Comparison of ENCODE assay signal across 13 cellular contexts in genomic region chr16:68401871-68402747, GRCh38. TPM values are rescaled to one million over a fixed set of nuclear protein-coding genes. Genes with fewer than 3 reads are reported as not detected.
DNase-seq lines count a peak whose midpoint lies in the region; TF ChIP-seq lines count a peak whose summit lies in the region.
"Had no signal": no experiment of that assay in that cellular context is flagged by ENCODE, and none has a peak within 500 bp of the region (broad histone marks: within the 10 kb centered on the region; RNA-seq: fewer than 3 reads in every experiment).

No MANE protein-coding gene starts in this region.

- peaks cover 8% of the 10 kb centered on the region for H3F3A ChIP-seq in smooth muscle cell (ENCODE audit: low read depth)

- no peaks in the 10 kb centered on the region for H4K20me1 ChIP-seq in smooth muscle cell (ENCODE audit: low read depth)

- POLR2A ChIA-PET in activated CD4-positive, alpha-beta memory T cell treated with anti-CD3 and anti-CD28 coated beads for 36 hours (lab: Charles Lee): no interaction called here
- POLR2A ChIA-PET in activated CD4-positive, alpha-beta memory T cell treated with anti-CD3 and anti-CD28 coated beads, Interleukin-2, amount 10 ng/mL, durations not matched to agents 7 days and 5 days (lab: Charles Lee): interaction anchor here (1.9 kb wide), 1 partner anchor 15 kb away, joined by 4 read pairs; no protein-coding TSS in a partner anchor

- H3K27me3 ChIP-seq in smooth muscle cell (ENCODE audit: low read depth) (no peaks in the 10 kb centered on the region), tibial nerve (peaks cover 0 to 3% of the 10 kb centered on the region in 2 donors)

- peak; percentile 33 for DNase-seq in activated CD4-positive, alpha-beta memory T cell treated with anti-CD3 and anti-CD28 coated beads for 36 hours
- DNase-seq in activated CD4-positive, alpha-beta memory T cell treated with anti-CD3 and anti-CD28 coated beads, Interleukin-2, amount 10 ng/mL, durations not matched to agents 7 days and 5 days: no peak
- DNase-seq in NB4 (ENCODE audit: low read depth) (peak; percentile 86), chondrocyte (ENCODE audit: low spot score) (peak; percentile 27), smooth muscle cell (lab: John Stamatoyannopoulos, UW; ENCODE audit: unreplicated experiment) (no peak), epidermal melanocyte (ENCODE audit: insufficient read length, low spot score) (no peak), cerebellum (ENCODE audit: low spot score) (no peak), tibial nerve (ENCODE audit: low spot score in 2 of 2) (no peak)
- DNase-seq: cerebellar nuclear complex, head of caudate nucleus had no signal

- no peak for TF ChIP-seq CTCF in NB4 (IDR thresholded peaks at IDR 0.05; ENCODE audit: low read depth, low read length)
- no peak for TF ChIP-seq CTCF in chondrocyte (IDR thresholded peaks at IDR 0.05)
- TF ChIP-seq CTCF in smooth muscle cell (IDR thresholded peaks at IDR 0.05; ENCODE audit: borderline replicate concordance, insufficient read depth, poor library complexity, severe bottlenecking): no peak
- TF ChIP-seq CTCF in tibial nerve (IDR thresholded peaks at IDR 0.05): no peak

- H3K4me1 Mint-ChIP-seq in activated CD4-positive, alpha-beta memory T cell treated with anti-CD3 and anti-CD28 coated beads for 36 hours (ENCODE audit: low read depth): peaks cover 15% of the 10 kb centered on the region
- peaks cover 12% of the 10 kb centered on the region for H3K4me1 Mint-ChIP-seq in activated CD4-positive, alpha-beta memory T cell treated with anti-CD3 and anti-CD28 coated beads, Interleukin-2, amount 10 ng/mL, durations not matched to agents 7 days and 5 days
- H3K4me1 Mint-ChIP-seq in chondrocyte (ENCODE audit: low read depth): peaks cover 21% of the 10 kb centered on the region
- H3K4me1 Mint-ChIP-seq: memory B cell had no signal

- peak overlapping the region; percentile 65 for H3K4me2 ChIP-seq in smooth muscle cell

- H3K4me1 ChIP-seq in smooth muscle cell (ENCODE audit: low read depth) (peaks cover 19% of the 10 kb centered on the region), tibial nerve (peaks cover 0 to 6% (median 0%) of the 10 kb centered on the region in 4 donors)

- TF ChIP-seq POLR2A in NB4 (IDR thresholded peaks at IDR 0.05; ENCODE audit: extremely low read depth, insufficient read length) (no peak), tibial nerve (IDR thresholded peaks at IDR 0.05) (no peak)

- intact Hi-C loops in activated CD4-positive, alpha-beta memory T cell treated with anti-CD3 and anti-CD28 coated beads for 36 hours (cut with micrococcal nuclease): loop anchor here (2.0 to 5.0 kb wide), 2 partner anchors 15 to 45 kb away; partner anchors contain the start of gene SMPD3

- 42% methylated on average over 13 of the region's 13 CpGs for WGBS in smooth muscle cell (ENCODE audit: low lambda C conversion rate)
- WGBS in tibial nerve, 2 donors: 54 to 64% methylated on average over 13 of the region's 13 CpGs

- H3K27ac Mint-ChIP-seq in activated CD4-positive, alpha-beta memory T cell treated with anti-CD3 and anti-CD28 coated beads for 36 hours: no peak overlapping the region
- H3K27ac Mint-ChIP-seq in activated CD4-positive, alpha-beta memory T cell treated with anti-CD3 and anti-CD28 coated beads, Interleukin-2, amount 10 ng/mL, durations not matched to agents 7 days and 5 days: no peak overlapping the region
- peak overlapping the region; percentile 34 for H3K27ac Mint-ChIP-seq in chondrocyte (ENCODE audit: unreplicated experiment)
- H3K27ac Mint-ChIP-seq: memory B cell; T-helper 1 cell treated with Interleukin-12 subunit alpha and Interleukin-12 subunit beta and Interleukin-4 antibody, amounts not matched to agents 30 μg/mL and 1 μg/mL, for 36 hours had no signal

- no peaks in the 10 kb centered on the region for H3K9me3 Mint-ChIP-seq in activated CD4-positive, alpha-beta memory T cell treated with anti-CD3 and anti-CD28 coated beads for 36 hours
- no peaks in the 10 kb centered on the region for H3K9me3 Mint-ChIP-seq in activated CD4-positive, alpha-beta memory T cell treated with anti-CD3 and anti-CD28 coated beads, Interleukin-2, amount 10 ng/mL, durations not matched to agents 7 days and 5 days
- no peaks in the 10 kb centered on the region for H3K9me3 Mint-ChIP-seq in chondrocyte (ENCODE audit: low read depth)
- H3K9me3 Mint-ChIP-seq: memory B cell; T-helper 1 cell treated with Interleukin-12 subunit alpha and Interleukin-12 subunit beta and Interleukin-4 antibody, amounts not matched to agents 30 μg/mL and 1 μg/mL, for 36 hours had no signal

- H3K36me3 ChIP-seq in smooth muscle cell (ENCODE audit: low read depth) (no peaks in the 10 kb centered on the region), tibial nerve (no peaks in the 10 kb centered on the region)

- H3K27ac ChIP-seq in smooth muscle cell (ENCODE audit: low read depth) (peak overlapping the region; percentile 84), tibial nerve (no peak overlapping the region)

- H3K27me3 Mint-ChIP-seq in activated CD4-positive, alpha-beta memory T cell treated with anti-CD3 and anti-CD28 coated beads for 36 hours: no peaks in the 10 kb centered on the region
- peaks cover 15% of the 10 kb centered on the region for H3K27me3 Mint-ChIP-seq in activated CD4-positive, alpha-beta memory T cell treated with anti-CD3 and anti-CD28 coated beads, Interleukin-2, amount 10 ng/mL, durations not matched to agents 7 days and 5 days
- H3K27me3 Mint-ChIP-seq in chondrocyte (ENCODE audit: low read depth): no peaks in the 10 kb centered on the region
- H3K27me3 Mint-ChIP-seq: memory B cell had no signal

- TF ChIP-seq EP300 in tibial nerve (IDR thresholded peaks at IDR 0.05): no peak

- H3K36me3 Mint-ChIP-seq in activated CD4-positive, alpha-beta memory T cell treated with anti-CD3 and anti-CD28 coated beads for 36 hours: no peaks in the 10 kb centered on the region
- no peaks in the 10 kb centered on the region for H3K36me3 Mint-ChIP-seq in activated CD4-positive, alpha-beta memory T cell treated with anti-CD3 and anti-CD28 coated beads, Interleukin-2, amount 10 ng/mL, durations not matched to agents 7 days and 5 days (ENCODE audit: low read depth)
- no peaks in the 10 kb centered on the region for H3K36me3 Mint-ChIP-seq in chondrocyte (ENCODE audit: low read depth)
- H3K36me3 Mint-ChIP-seq: memory B cell had no signal

- H3K4me3 ChIP-seq in NB4 (ENCODE audit: low read depth, low read length) (no peak overlapping the region), smooth muscle cell (no peak overlapping the region), tibial nerve (no peak overlapping the region)

- no peak overlapping the region for H3K4me3 Mint-ChIP-seq in activated CD4-positive, alpha-beta memory T cell treated with anti-CD3 and anti-CD28 coated beads for 36 hours
- no peak overlapping the region for H3K4me3 Mint-ChIP-seq in activated CD4-positive, alpha-beta memory T cell treated with anti-CD3 and anti-CD28 coated beads, Interleukin-2, amount 10 ng/mL, durations not matched to agents 7 days and 5 days
- H3K4me3 Mint-ChIP-seq in chondrocyte (ENCODE audit: unreplicated experiment): no peak overlapping the region
- H3K4me3 Mint-ChIP-seq: memory B cell; T-helper 1 cell treated with Interleukin-12 subunit alpha and Interleukin-12 subunit beta and Interleukin-4 antibody, amounts not matched to agents 30 μg/mL and 1 μg/mL, for 36 hours had no signal

- H3K79me2 ChIP-seq in smooth muscle cell (ENCODE audit: low read depth): no peaks in the 10 kb centered on the region

- peak overlapping the region; percentile 49 for H3K9ac ChIP-seq in smooth muscle cell (ENCODE audit: low read depth)

- CTCF ChIA-PET in activated CD4-positive, alpha-beta memory T cell treated with anti-CD3 and anti-CD28 coated beads for 36 hours (lab: Charles Lee): interaction anchor here (0.9 kb wide), 1 partner anchor 119 kb away, joined by 4 read pairs; no protein-coding TSS in a partner anchor
- CTCF ChIA-PET in activated CD4-positive, alpha-beta memory T cell treated with anti-CD3 and anti-CD28 coated beads, Interleukin-2, amount 10 ng/mL, durations not matched to agents 7 days and 5 days (lab: Charles Lee): interaction anchor here (0.8 to 1.3 kb wide), 2 partner anchors 14 to 108 kb away, joined by 3 read pairs; no protein-coding TSS in a partner anchor

- no peak overlapping the region for H2AFZ ChIP-seq in smooth muscle cell (ENCODE audit: low read depth)

- H3K9me3 ChIP-seq in smooth muscle cell (replicated peaks; ENCODE audit: low read depth): no peaks in the 10 kb centered on the region
- H3K9me3 ChIP-seq in tibial nerve: no peaks in the 10 kb centered on the region

RNA-seq across cellular contexts. Expression of gene SMPD3, which starts 46.2 kb away (rescaled TPM):
- total RNA-seq in activated CD4-positive, alpha-beta memory T cell treated with anti-CD3 and anti-CD28 coated beads for 36 hours: under 1 TPM; 0.07 to 0.12 TPM
- under 1 TPM; 0.38 to 0.53 TPM for total RNA-seq in activated CD4-positive, alpha-beta memory T cell treated with anti-CD3 and anti-CD28 coated beads, Interleukin-2, amount 10 ng/mL, durations not matched to agents 7 days and 5 days
- total RNA-seq in chondrocyte (0.07 TPM in 1 of 3 replicates, not detected in the others), smooth muscle cell (0.13 and 0.63 TPM in 2 replicates), cerebellum (40.6 TPM), tibial nerve (1 to 10 TPM in 1 of 4 donors, under 1 TPM in 3; 0.20 to 3.3 (median 0.63) TPM)
- 0.73 and 3.1 TPM in 2 replicates for polyA plus RNA-seq in smooth muscle cell
- total RNA-seq: pulmonary artery endothelial cell had no signal

Comparison
In these comparisons a context has a peak if more than half of its experiments do, and no peak if none do; other contexts are left out.
1. DNase-seq: peak in activated CD4-positive, alpha-beta memory T cell treated with anti-CD3 and anti-CD28 coated beads for 36 hours (single experiment), NB4 (single experiment) and chondrocyte (single experiment); none in activated CD4-positive, alpha-beta memory T cell treated with anti-CD3 and anti-CD28 coated beads, Interleukin-2, amount 10 ng/mL, durations not matched to agents 7 days and 5 days (single experiment), smooth muscle cell (single experiment), epidermal melanocyte (single experiment), cerebellum (single experiment) and tibial nerve (0 of 2).